19 cellular contexts compared by ENCODE assay signal in the genomic region with DNA sequence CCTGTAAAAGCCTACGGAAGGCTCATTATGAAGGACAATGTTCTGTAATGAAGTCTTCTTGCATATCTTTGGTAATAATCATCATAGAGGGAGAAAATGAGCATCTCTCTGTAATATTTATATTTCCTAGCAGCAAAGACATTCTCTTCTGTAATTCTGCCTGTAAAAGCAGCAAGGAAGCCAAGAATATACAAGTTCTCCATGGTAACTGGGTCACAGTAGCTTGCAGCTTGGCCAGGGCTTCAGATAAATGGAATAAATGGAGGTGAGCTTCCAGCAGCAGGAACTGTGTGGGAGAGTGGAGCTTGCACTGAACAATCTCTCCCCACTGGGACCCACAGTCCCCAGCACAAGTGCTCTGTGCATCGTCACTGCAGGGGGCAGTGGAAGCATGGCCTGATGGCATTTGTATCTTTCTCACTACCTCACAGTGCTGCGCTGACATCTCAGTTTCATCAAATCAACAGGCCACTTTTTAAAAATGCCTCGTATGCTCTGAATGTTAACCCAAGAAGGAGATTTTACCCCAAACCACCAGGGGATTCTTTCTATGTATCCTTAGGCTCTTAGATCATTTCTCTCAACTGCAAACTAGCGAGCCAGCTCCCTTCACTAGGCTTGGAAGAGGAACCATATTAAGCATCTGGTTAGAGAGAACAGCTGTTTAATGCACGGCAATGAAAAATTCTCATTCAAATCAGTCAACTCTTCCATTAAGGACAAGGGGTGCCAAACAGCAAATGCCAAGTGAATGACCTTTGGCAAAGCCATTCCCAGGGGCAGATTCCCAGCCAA.
DNase-seq lines count a peak whose midpoint lies in the region; TF ChIP-seq lines count a peak whose summit lies in the region.
"Had no signal": no experiment of that assay in that cellular context is flagged by ENCODE, and none has a peak within 500 bp of the region (broad histone marks: within the 10 kb centered on the region; RNA-seq: fewer than 3 reads in every experiment).

No MANE protein-coding gene starts in this region.

- H3K36me3 ChIP-seq in esophagus squamous epithelium, result no peaks in the 10 kb centered on the region
- H3K36me3 ChIP-seq: esophagus muscularis mucosa, transverse colon had no signal

- no peak for TF ChIP-seq POLR2A in esophagus squamous epithelium (IDR thresholded peaks at IDR 0.05)

- no peaks in the 10 kb centered on the region for H3K9me3 ChIP-seq in esophagus squamous epithelium
- H3K9me3 ChIP-seq: esophagus muscularis mucosa, transverse colon had no signal

- 51 to 60% methylated on average over 2 to 5 of the region's 6 CpGs for WGBS in esophagus squamous epithelium, 2 donors

- H3K27me3 ChIP-seq in layer of hippocampus (ENCODE audit: control insufficient read depth, insufficient read depth, low read length) (no peaks in the 10 kb centered on the region), esophagus squamous epithelium (no peaks in the 10 kb centered on the region)
- H3K27me3 ChIP-seq: esophagus muscularis mucosa, transverse colon had no signal

- no peaks in the 10 kb centered on the region for H3K4me1 ChIP-seq in esophagus squamous epithelium
- H3K4me1 ChIP-seq: transverse colon had no signal

- peak; percentile 9 for DNase-seq in NCI-H146 (lab: John Stamatoyannopoulos, UW)
- DNase-seq in NCI-H146 treated with DMSO at 0.1 percent for 48 hours (lab: John Stamatoyannopoulos, UW; ENCODE audit: unreplicated experiment), result no peak
- peak; percentile 40 for DNase-seq in astrocyte of the hippocampus (ENCODE audit: low read depth, low spot score)
- DNase-seq in retinal pigment epithelial cell (ENCODE audit: low read depth), result no peak
- DNase-seq in AML-193 (lab: John Stamatoyannopoulos, UW), result no peak
- no peak for DNase-seq in esophagus squamous epithelium (lab: John Stamatoyannopoulos, UW)
- DNase-seq in SK-N-DZ (ENCODE audit: low spot score), result no peak
- DNase-seq: activated naive CD4-positive, alpha-beta T cell treated with anti-CD3 and anti-CD28 coated beads for 36 hours; effector CD4-positive, alpha-beta T cell; glutamatergic neuron; immature natural killer cell; NCI-H1417 treated with DMSO at 0.1 percent for 48 hours; NCI-H345; RPMI8226; transverse colon had no signal

- H3K4me3 ChIP-seq in retinal pigment epithelial cell (ENCODE audit: low read length) (no peak overlapping the region), esophagus squamous epithelium (no peak overlapping the region)
- H3K4me3 ChIP-seq: esophagus muscularis mucosa, transverse colon had no signal

- TF ChIP-seq CTCF in retinal pigment epithelial cell (conservative IDR thresholded peaks at IDR 0.05; ENCODE audit: low read depth, low read length) (peak; percentile 4), esophagus squamous epithelium (IDR thresholded peaks at IDR 0.05) (no peak)

- peak overlapping the region; percentile 2 for H3K27ac ChIP-seq in layer of hippocampus (ENCODE audit: low read depth, low read length)
- no peak overlapping the region for H3K27ac ChIP-seq in esophagus squamous epithelium
- H3K27ac ChIP-seq: 22Rv1, C4-2B, esophagus muscularis mucosa, transverse colon had no signal

- intact Hi-C loops in esophagus squamous epithelium (cut with DNase I), result no loop called here

Comparison
In these comparisons a context has a peak if more than half of its experiments do, and no peak if none do; other contexts are left out.
1. DNase-seq: peak in NCI-H146 (single experiment) and astrocyte of the hippocampus (single experiment); none in NCI-H146 treated with DMSO at 0.1 percent for 48 hours (single experiment), retinal pigment epithelial cell (single experiment), AML-193 (0 of 2), esophagus squamous epithelium (single experiment) and SK-N-DZ (single experiment).